Comparison of ENCODE assay signal across 8 cellular contexts in genomic region chr1:68232354-68233148, GRCh38. TPM values are rescaled to one million over a fixed set of nuclear protein-coding genes. Genes with fewer than 3 reads are reported as not detected.
A peak's percentile ranks its signal among the peaks of the same experiment; 100 is the strongest.
DNase-seq lines count a peak whose midpoint lies in the region; ATAC-seq and TF ChIP-seq lines count a peak whose summit lies in the region.

WLS (minus strand) TSS chr1:68232523; CDS start chr1:68232299, 224 bp downstream.

- ATAC-seq in lung (ENCODE audit: insufficient read depth, low FRiP score), result peak; percentile 74
- no peak for ATAC-seq in HG02759 (IDR thresholded peaks at IDR 0.05; ENCODE audit: unreplicated experiment)
- no peak for ATAC-seq in HG02981 (IDR thresholded peaks at IDR 0.05; ENCODE audit: unreplicated experiment)

- H3K27ac ChIP-seq in Peyer's patch (peak within 1 kb of the TSS; percentile 60 to 85 (median 70)), lung (ENCODE audit: low read depth in 1 of 2, low read length in 1 of 2) (peak within 1 kb of the TSS; percentile 74 to 87)

- DNase-seq in ACHN (peak; percentile 78), HEK293T (ENCODE audit: extremely low spot score) (peak; percentile 86), Peyer's patch (peak in 2 of 3 donors; percentile 78 to 82), lung (ENCODE audit: low spot score) (peak; percentile 73)

- TF ChIP-seq POLR2A in Peyer's patch (IDR thresholded peaks at IDR 0.05), result peak; percentile 49 to 77

- CTCF ChIA-PET in HEK293T (lab: Yijun Ruan, JAX), result interaction anchor here (0.6 to 1.1 kb wide), 2 partner anchors 112 to 1233 kb away, joined by 3 read pairs; no protein-coding TSS in a partner anchor

- TF ChIP-seq CTCF in Peyer's patch (IDR thresholded peaks at IDR 0.05) (peak in 2 of 6 experiments; percentile 30), lung (IDR thresholded peaks at IDR 0.05; ENCODE audit: control extremely low read depth, extremely low read depth) (no peak), subcutaneous adipose tissue (IDR thresholded peaks at IDR 0.05; ENCODE audit: low read depth) (no peak)

- H3K4me1 ChIP-seq in Peyer's patch (peaks cover 0 to 12% (median 0%) of the 10 kb centered on the region in 4 donors), endocrine pancreas (ENCODE audit: control insufficient read depth, insufficient read depth, low read length) (peaks cover 20% of the 10 kb centered on the region), lung (ENCODE audit: control insufficient read depth in 2 of 2, insufficient read depth in 2 of 2, low read length in 2 of 2) (peaks cover 0 to 10% of the 10 kb centered on the region in 2 donors)

- in situ Hi-C loops in ACHN (cut with HindIII; ENCODE audit: low pct_ligation_motif_present, low pct_unique_long_range_greater_than_20kb, low sequenced_read_pairs), result no loop called here

- 1 to 2% methylated on average over 38 to 41 of the region's 41 CpGs for WGBS in lung, 2 donors

- H3K4me3 ChIP-seq in Peyer's patch, result peak within 1 kb of the TSS; percentile 28 to 84 (median 59)
- H3K4me3 ChIP-seq in endocrine pancreas (ENCODE audit: control insufficient read depth, insufficient read depth, low read length), result peak within 1 kb of the TSS; percentile 87
- H3K4me3 ChIP-seq in lung, result peak within 1 kb of the TSS; percentile 67

- no peaks in the 10 kb centered on the region for H3K9me3 ChIP-seq in Peyer's patch
- H3K9me3 ChIP-seq in endocrine pancreas (ENCODE audit: control insufficient read depth, low read length), result no peaks in the 10 kb centered on the region
- no peaks in the 10 kb centered on the region for H3K9me3 ChIP-seq in lung (ENCODE audit: control insufficient read depth in 2 of 2, insufficient read depth in 1 of 2, low read length in 1 of 2)

- peak within 1 kb of the TSS; percentile 97 for H3K9ac ChIP-seq in endocrine pancreas (ENCODE audit: control insufficient read depth, insufficient read depth, low read length)

- H3K36me3 ChIP-seq in Peyer's patch (no peaks in the 10 kb centered on the region), endocrine pancreas (ENCODE audit: control insufficient read depth, insufficient read depth, low read length) (no peaks in the 10 kb centered on the region), lung (ENCODE audit: control insufficient read depth in 2 of 2, insufficient read depth in 2 of 2, low read length in 2 of 2) (no peaks in the 10 kb centered on the region)

- H3K27me3 ChIP-seq in Peyer's patch, result no peaks in the 10 kb centered on the region
- no peaks in the 10 kb centered on the region for H3K27me3 ChIP-seq in endocrine pancreas (ENCODE audit: control insufficient read depth, insufficient read depth, low read length)
- H3K27me3 ChIP-seq in lung (ENCODE audit: control insufficient read depth, insufficient read depth), result no peaks in the 10 kb centered on the region

- POLR2A ChIA-PET in HEK293T (lab: Yijun Ruan, JAX), result interaction anchor here (0.6 to 2.7 kb wide), 21 partner anchors 8 to 548 kb away, joined by 3 to 27 read pairs (median 5); partner anchors contain the start of gene GADD45A

TF ChIP-seq in HEK293T, 16 proteins besides CTCF, POLR2A, EP300 and RAD21:
- TF ChIP-seq L3MBTL2 (conservative IDR thresholded peaks at IDR 0.05), result peak; percentile 35; the same call in 1 of the 2 replicates
- TF ChIP-seq LEF1 (IDR thresholded peaks at IDR 0.05; ENCODE audit: borderline replicate concordance), result 0 out of 2 replicates have a peak, but pooled peaks have one; percentile 20
- no peak for TF ChIP-seq FOXK2 (IDR thresholded peaks at IDR 0.05)
- peak; percentile 56; the same call in 1 of the 2 replicates for TF ChIP-seq ELF4 (IDR thresholded peaks at IDR 0.05)

RNA-seq across cellular contexts. Expression of gene WLS, which starts in this region (rescaled TPM):
- total RNA-seq in Peyer's patch, result 100 to 1,000 TPM in 1 of 4 donors, 10 to 100 TPM in 3; 46.1 to 140 (median 73.8) TPM
- total RNA-seq in lung, result 100 to 1,000 TPM; 111 to 128 TPM
- polyA plus RNA-seq in lung, result 10 to 100 TPM; 27.3 to 32.9 TPM
- total RNA-seq in subcutaneous adipose tissue, result 10 to 100 TPM; 44.7 to 58.3 (median 51.5) TPM
